In the genomic region with DNA sequence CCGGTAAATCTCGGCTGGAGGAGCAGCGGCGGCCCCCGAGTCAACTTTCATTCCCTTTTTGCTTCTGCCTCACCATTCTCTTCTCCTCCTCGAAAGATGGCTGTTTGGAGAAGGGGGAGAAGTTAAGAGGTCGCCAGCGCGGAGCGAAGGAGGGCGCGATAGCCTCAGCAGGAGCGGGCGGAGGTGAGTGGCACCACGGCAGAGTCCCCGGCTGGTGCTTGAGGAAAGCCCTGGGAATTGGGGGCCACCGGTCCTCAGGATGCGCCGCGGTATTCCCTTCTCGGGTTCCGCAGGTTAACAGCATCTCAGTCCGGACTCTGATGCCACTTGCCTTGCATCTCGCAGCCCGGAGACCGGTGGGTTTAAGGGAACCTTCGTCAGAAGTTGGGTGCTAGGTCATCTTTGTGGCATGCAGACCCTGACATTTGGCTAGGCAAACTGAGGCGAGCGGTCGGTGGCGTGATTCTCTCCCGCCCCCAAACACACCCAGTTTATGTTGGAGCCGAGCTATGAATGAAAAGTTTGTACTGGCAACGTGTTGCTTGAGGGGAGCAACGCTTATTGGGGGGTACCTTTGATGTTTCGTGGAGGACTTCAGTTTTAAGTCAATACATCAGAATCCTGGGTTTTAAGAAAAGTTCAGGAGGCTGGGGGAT, we compare ENCODE assay signal across 9 cellular contexts. TPM values are rescaled to one million over a fixed set of nuclear protein-coding genes. Genes with fewer than 3 reads are reported as not detected.
DNase-seq lines count a peak whose midpoint lies in the region; ATAC-seq and TF ChIP-seq lines count a peak whose summit lies in the region.
"Had no signal": no experiment of that assay in that cellular context is flagged by ENCODE, and none has a peak within 500 bp of the region (broad histone marks: within the 10 kb centered on the region; RNA-seq: fewer than 3 reads in every experiment).

No MANE protein-coding gene starts in this region.

- peak overlapping the region; percentile 33 for H3K4me3 ChIP-seq in lower leg skin (ENCODE audit: low read depth, poor library complexity, severe bottlenecking)
- H3K4me3 ChIP-seq in thymus (ENCODE audit: low read length): peak overlapping the region; percentile 58

- H3K36me3 ChIP-seq in thymus (ENCODE audit: control insufficient read depth, insufficient read depth): no peaks in the 10 kb centered on the region

- WGBS in lower leg skin, 2 donors: 7 to 14% methylated on average over 20 to 33 of the region's 36 CpGs
- 32% methylated on average over 36 of the region's 36 CpGs for WGBS in thymus

- intact Hi-C loops in lower leg skin (cut with DNase I; ENCODE audit: low total_unique reads): no loop called here

- CTCF ChIA-PET in HEK293T (lab: Yijun Ruan, JAX): no interaction called here

- H3K9me3 ChIP-seq in thymus (ENCODE audit: control insufficient read depth): no peaks in the 10 kb centered on the region

- peak overlapping the region; percentile 77 for H3K4me3 Mint-ChIP-seq in central memory CD8-positive, alpha-beta T cell

- no peaks in the 10 kb centered on the region for H3K4me1 ChIP-seq in thymus (ENCODE audit: control insufficient read depth, insufficient read depth, low read length)

- no peaks in the 10 kb centered on the region for H3K9me3 Mint-ChIP-seq in central memory CD8-positive, alpha-beta T cell

- no peak for TF ChIP-seq POLR2A in lower leg skin (IDR thresholded peaks at IDR 0.05)

- peaks cover 4% of the 10 kb centered on the region for H3K4me1 Mint-ChIP-seq in central memory CD8-positive, alpha-beta T cell

- H3K27me3 Mint-ChIP-seq in central memory CD8-positive, alpha-beta T cell: peaks cover 45% of the 10 kb centered on the region

- H3K27ac ChIP-seq in thymus (ENCODE audit: low read depth): no peak overlapping the region

- no peak overlapping the region for H3K27ac Mint-ChIP-seq in central memory CD8-positive, alpha-beta T cell (ENCODE audit: low read depth)

- H3K36me3 Mint-ChIP-seq in central memory CD8-positive, alpha-beta T cell (ENCODE audit: insufficient read depth): no peaks in the 10 kb centered on the region

- no peak for ATAC-seq in central memory CD8-positive, alpha-beta T cell (replicated peaks; ENCODE audit: extremely low read depth, poor library complexity, severe bottlenecking)

- no peak for TF ChIP-seq CTCF in lower leg skin (IDR thresholded peaks at IDR 0.05)

- DNase-seq in DMS53 (lab: John Stamatoyannopoulos, UW): peak; percentile 68
- DNase-seq in M059J (ENCODE audit: low read depth): peak; percentile 19
- no peak for DNase-seq in central memory CD8-positive, alpha-beta T cell (ENCODE audit: low spot score in 2 of 2)
- no peak for DNase-seq in lower leg skin (ENCODE audit: low spot score in 2 of 2)
- no peak for DNase-seq in SIG-M5 treated with dmso at 0.1 percent for 504 hours (lab: John Stamatoyannopoulos, UW; ENCODE audit: unreplicated experiment)
- DNase-seq in putamen (ENCODE audit: low spot score): no peak
- no peak for DNase-seq in HEK293T (ENCODE audit: extremely low spot score)

- POLR2A ChIA-PET in HEK293T (lab: Yijun Ruan, JAX): no interaction called here

- peaks cover 17% of the 10 kb centered on the region for H3K27me3 ChIP-seq in thymus (ENCODE audit: control insufficient read depth, insufficient read depth)

TF ChIP-seq in HEK293T, 16 proteins besides CTCF, POLR2A, EP300 and RAD21:
- TF ChIP-seq FOXA1 (IDR thresholded peaks at IDR 0.05): no peak
- no peak for TF ChIP-seq FOXK2 (IDR thresholded peaks at IDR 0.05)
- TF ChIP-seq, protein P1, sequence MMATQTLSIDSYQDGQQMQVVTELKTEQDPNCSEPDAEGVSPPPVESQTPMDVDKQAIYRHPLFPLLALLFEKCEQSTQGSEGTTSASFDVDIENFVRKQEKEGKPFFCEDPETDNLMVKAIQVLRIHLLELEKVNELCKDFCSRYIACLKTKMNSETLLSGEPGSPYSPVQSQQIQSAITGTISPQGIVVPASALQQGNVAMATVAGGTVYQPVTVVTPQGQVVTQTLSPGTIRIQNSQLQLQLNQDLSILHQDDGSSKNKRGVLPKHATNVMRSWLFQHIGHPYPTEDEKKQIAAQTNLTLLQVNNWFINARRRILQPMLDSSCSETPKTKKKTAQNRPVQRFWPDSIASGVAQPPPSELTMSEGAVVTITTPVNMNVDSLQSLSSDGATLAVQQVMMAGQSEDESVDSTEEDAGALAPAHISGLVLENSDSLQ (IDR thresholded peaks at IDR 0.05): no peak
- no peak for TF ChIP-seq FOXM1 (IDR thresholded peaks at IDR 0.05; ENCODE audit: borderline replicate concordance)
- TF ChIP-seq SUZ12 (IDR thresholded peaks at IDR 0.05): no peak
- no peak for TF ChIP-seq HDGF (IDR thresholded peaks at IDR 0.05; ENCODE audit: borderline replicate concordance)
- no peak for TF ChIP-seq ARNT (IDR thresholded peaks at IDR 0.05)
- no peak for TF ChIP-seq ZNF384 (IDR thresholded peaks at IDR 0.05)
- TF ChIP-seq NFRKB (IDR thresholded peaks at IDR 0.05): no peak
- no peak for TF ChIP-seq BHLHE40 (IDR thresholded peaks at IDR 0.05; ENCODE audit: borderline replicate concordance)
- no peak for TF ChIP-seq LEF1 (IDR thresholded peaks at IDR 0.05; ENCODE audit: borderline replicate concordance)
- TF ChIP-seq L3MBTL2 (conservative IDR thresholded peaks at IDR 0.05): no peak
- no peak for TF ChIP-seq SP1 (IDR thresholded peaks at IDR 0.05)
- TF ChIP-seq CTBP1 (IDR thresholded peaks at IDR 0.05; ENCODE audit: borderline replicate concordance): no peak
- no peak for TF ChIP-seq ELF4 (IDR thresholded peaks at IDR 0.05)
- no peak for TF ChIP-seq TARDBP (IDR thresholded peaks at IDR 0.05)

RNA-seq across cellular contexts. Expression of a gene that starts 59.5 kb away (rescaled TPM):
- not detected in 2 replicates for total RNA-seq in M059J (2014; rRNA removed; shearing (Covaris generic))
- total RNA-seq in lower leg skin: not detected
- polyA plus RNA-seq in thymus: not detected
- total RNA-seq: dermis microvascular lymphatic vessel endothelial cell had no signal

Comparison
In these comparisons a context has a peak if more than half of its experiments do, and no peak if none do; other contexts are left out.
1. DNase-seq: peak in DMS53 (single experiment) and M059J (single experiment); none in central memory CD8-positive, alpha-beta T cell (0 of 2), lower leg skin (0 of 2), SIG-M5 treated with dmso at 0.1 percent for 504 hours (single experiment), putamen (single experiment) and HEK293T (single experiment).